ENCODE assay signal across 18 cellular contexts in genomic region chr2:161158882-161159281, GRCh38. TPM values are rescaled to one million over a fixed set of nuclear protein-coding genes. Genes with fewer than 3 reads are reported as not detected.
A peak's percentile ranks its signal among the peaks of the same experiment; 100 is the strongest.
DNase-seq lines count a peak whose midpoint lies in the region; ATAC-seq and TF ChIP-seq lines count a peak whose summit lies in the region.
"Had no signal": no experiment of that assay in that cellular context is flagged by ENCODE, and none has a peak within 500 bp of the region (broad histone marks: within the 10 kb centered on the region; RNA-seq: fewer than 3 reads in every experiment).

No MANE protein-coding gene starts in this region.

- peaks cover 23% of the 10 kb centered on the region for H3K79me2 ChIP-seq in SU-DHL-6 (ENCODE audit: insufficient read depth, low read length)

- no peak for ATAC-seq in stimulated activated naive CD8-positive, alpha-beta T cell treated with anti-CD3 and anti-CD28 coated beads, Interleukin-15, Interleukin-2, amounts not matched to agents 100 U/mL and 50 U/mL, for 24 hours
- ATAC-seq in GM18517 (IDR thresholded peaks at IDR 0.05; ENCODE audit: unreplicated experiment), result no peak
- ATAC-seq: upper lobe of right lung had no signal

- H4K20me1 ChIP-seq in SU-DHL-6 (ENCODE audit: low read depth, low read length), result no peaks in the 10 kb centered on the region

- no peak overlapping the region for H3K27ac ChIP-seq in SU-DHL-6 (ENCODE audit: low read depth, low read length)
- H3K27ac ChIP-seq: cardiac muscle cell, neural progenitor cell, SJCRH30 had no signal

- H3K4me1 Mint-ChIP-seq in stimulated activated naive CD8-positive, alpha-beta T cell treated with anti-CD3 and anti-CD28 coated beads, Interleukin-15, Interleukin-2, amounts not matched to agents 100 ng/mL and 50 ng/mL, for 24 hours (ENCODE audit: low read depth), result peaks cover 60% of the 10 kb centered on the region
- H3K4me1 Mint-ChIP-seq in mesothelial cell of epicardium, result peaks cover 32% of the 10 kb centered on the region

- TF ChIP-seq CTCF in SU-DHL-6 (IDR thresholded peaks at IDR 0.05; ENCODE audit: insufficient read depth, low read length, poor library complexity, severe bottlenecking) (no peak), mesothelial cell of epicardium (IDR thresholded peaks at IDR 0.05; ENCODE audit: unreplicated experiment) (no peak)

- H2AFZ ChIP-seq in SU-DHL-6 (ENCODE audit: low read depth, low read length, severe bottlenecking), result peak overlapping the region; percentile 79
- H2AFZ ChIP-seq: neural progenitor cell had no signal

- H3K4me3 Mint-ChIP-seq in stimulated activated naive CD8-positive, alpha-beta T cell treated with anti-CD3 and anti-CD28 coated beads, Interleukin-15, Interleukin-2, amounts not matched to agents 100 ng/mL and 50 ng/mL, for 24 hours, result peak overlapping the region; percentile 38
- H3K4me3 Mint-ChIP-seq in mesothelial cell of epicardium, result no peak overlapping the region
- H3K4me3 Mint-ChIP-seq: CD14-positive monocyte had no signal

- H3K27me3 ChIP-seq in SU-DHL-6 (ENCODE audit: low read length), result no peaks in the 10 kb centered on the region
- H3K27me3 ChIP-seq: cardiac muscle cell, neural progenitor cell, SJCRH30, upper lobe of right lung had no signal

- no peak overlapping the region for H3K27ac Mint-ChIP-seq in stimulated activated naive CD8-positive, alpha-beta T cell treated with anti-CD3 and anti-CD28 coated beads, Interleukin-15, Interleukin-2, amounts not matched to agents 100 ng/mL and 50 ng/mL, for 24 hours
- peak overlapping the region; percentile 65 for H3K27ac Mint-ChIP-seq in mesothelial cell of epicardium
- H3K27ac Mint-ChIP-seq: neural progenitor cell had no signal

- peaks cover 20% of the 10 kb centered on the region for H3K36me3 ChIP-seq in SU-DHL-6 (ENCODE audit: low read length)
- H3K36me3 ChIP-seq: neural progenitor cell had no signal

- H3K9me3 Mint-ChIP-seq in stimulated activated naive CD8-positive, alpha-beta T cell treated with anti-CD3 and anti-CD28 coated beads, Interleukin-15, Interleukin-2, amounts not matched to agents 100 ng/mL and 50 ng/mL, for 24 hours, result peaks cover 5% of the 10 kb centered on the region
- H3K9me3 Mint-ChIP-seq in mesothelial cell of epicardium, result no peaks in the 10 kb centered on the region
- H3K9me3 Mint-ChIP-seq: neural progenitor cell had no signal

- H3F3A ChIP-seq in SU-DHL-6 (ENCODE audit: insufficient read depth), result no peaks in the 10 kb centered on the region

- H3K4me3 ChIP-seq in SU-DHL-6 (ENCODE audit: insufficient read depth, low read length, poor library complexity, severe bottlenecking), result no peak overlapping the region
- H3K4me3 ChIP-seq: cardiac muscle cell, neural progenitor cell had no signal

- peaks cover 63% of the 10 kb centered on the region for H3K36me3 Mint-ChIP-seq in stimulated activated naive CD8-positive, alpha-beta T cell treated with anti-CD3 and anti-CD28 coated beads, Interleukin-15, Interleukin-2, amounts not matched to agents 100 ng/mL and 50 ng/mL, for 24 hours (ENCODE audit: low read depth)
- no peaks in the 10 kb centered on the region for H3K36me3 Mint-ChIP-seq in mesothelial cell of epicardium
- H3K36me3 Mint-ChIP-seq: neural progenitor cell had no signal

- H3K4me2 ChIP-seq in SU-DHL-6 (ENCODE audit: low read depth, low read length, poor library complexity, severe bottlenecking), result no peak overlapping the region
- H3K4me2 ChIP-seq: neural progenitor cell had no signal

- no peaks in the 10 kb centered on the region for H3K27me3 Mint-ChIP-seq in stimulated activated naive CD8-positive, alpha-beta T cell treated with anti-CD3 and anti-CD28 coated beads, Interleukin-15, Interleukin-2, amounts not matched to agents 100 ng/mL and 50 ng/mL, for 24 hours
- H3K27me3 Mint-ChIP-seq in mesothelial cell of epicardium (ENCODE audit: low read depth), result no peaks in the 10 kb centered on the region
- H3K27me3 Mint-ChIP-seq: activated naive CD8-positive, alpha-beta T cell treated with anti-CD3 and anti-CD28 coated beads, Interleukin-2, amount 10 ng/mL, durations not matched to agents 7 days and 5 days had no signal

- H3K9me3 ChIP-seq in SU-DHL-6 (ENCODE audit: insufficient read depth, low read length), result no peaks in the 10 kb centered on the region
- H3K9me3 ChIP-seq: SJCRH30, upper lobe of right lung had no signal

- DNase-seq in stimulated activated naive CD8-positive, alpha-beta T cell treated with anti-CD3 and anti-CD28 coated beads, Interleukin-15, Interleukin-2, amounts not matched to agents 100 U/mL and 50 U/mL, for 24 hours, result no peak
- DNase-seq in mesothelial cell of epicardium (ENCODE audit: low spot score in 2 of 2, unreplicated experiment in 2 of 2) (no peak), NCI-H1417 treated with DMSO at 0.1 percent for 48 hours (lab: John Stamatoyannopoulos, UW) (no peak), T1000 (lab: John Stamatoyannopoulos, UW) (no peak), NCI-H2227 (lab: John Stamatoyannopoulos, UW; ENCODE audit: unreplicated experiment) (no peak)
- DNase-seq: activated naive CD8-positive, alpha-beta T cell treated with anti-CD3 and anti-CD28 coated beads, Interleukin-2, amount 10 ng/mL, durations not matched to agents 7 days and 5 days; foreskin fibroblast; HCEC 1CT; NCI-H1105; SJCRH30; stimulated activated CD4-positive, alpha-beta T cell treated with anti-CD3 and anti-CD28 coated beads, Interleukin-4, amount 100 ng/mL, for 4 hours; upper lobe of right lung had no signal

- no peaks in the 10 kb centered on the region for H3K9me2 ChIP-seq in SU-DHL-6 (replicated peaks; ENCODE audit: insufficient read depth, low read length)

- H3K9ac ChIP-seq in SU-DHL-6 (ENCODE audit: low read length), result no peak overlapping the region
- H3K9ac ChIP-seq: neural progenitor cell had no signal

RNA-seq across cellular contexts. Expression of gene TANK, which starts 1.3 kb away (rescaled TPM):
- 53.0 to 59.0 TPM (median 54.5 TPM) in 3 replicates for total RNA-seq in mesothelial cell of epicardium
